12 cellular contexts compared by ENCODE assay signal in the genomic region with DNA sequence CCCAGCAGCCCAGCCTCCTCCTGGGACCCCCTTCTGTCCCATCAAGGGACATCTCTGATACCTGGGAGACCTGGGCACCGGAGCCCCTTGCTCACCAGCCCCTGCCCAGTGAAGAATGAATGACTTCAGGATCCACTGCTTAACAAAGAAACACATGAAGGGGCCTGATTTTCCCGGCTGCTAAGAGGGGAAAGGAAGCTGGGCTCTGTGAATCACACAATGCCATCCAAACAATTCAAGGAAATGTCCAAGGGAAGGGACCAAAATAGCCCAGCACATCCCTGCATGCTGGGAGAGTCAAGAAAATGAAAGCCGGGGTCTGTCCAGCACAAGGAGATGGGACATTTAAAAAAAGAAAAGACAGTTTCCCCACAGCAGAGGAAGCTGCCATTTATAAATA.
DNase-seq lines count a peak whose midpoint lies in the region; ATAC-seq and TF ChIP-seq lines count a peak whose summit lies in the region.
"Had no signal": no experiment of that assay in that cellular context is flagged by ENCODE, and none has a peak within 500 bp of the region (broad histone marks: within the 10 kb centered on the region; RNA-seq: fewer than 3 reads in every experiment).

No MANE protein-coding gene starts in this region.

- no peaks in the 10 kb centered on the region for H3K9me2 ChIP-seq in hepatocyte (replicated peaks; ENCODE audit: insufficient read depth)

- intact Hi-C loops in body of pancreas (cut with DNase I), result no loop called here

- H3K4me2 ChIP-seq in hepatocyte (no peak overlapping the region), trophoblast cell (ENCODE audit: low read length) (no peak overlapping the region)

- H4K91ac ChIP-seq in trophoblast cell (ENCODE audit: low read depth, low read length), result no peak overlapping the region

- no peak overlapping the region for H2BK5ac ChIP-seq in trophoblast cell (ENCODE audit: low read depth, low read length, poor library complexity)

- TF ChIP-seq POLR2A in body of pancreas (IDR thresholded peaks at IDR 0.05), result no peak

- DNase-seq in body of pancreas (no peak), hepatocyte (ENCODE audit: low spot score) (no peak), trophoblast cell (no peak), NCI-H1436 (lab: John Stamatoyannopoulos, UW) (no peak), DMS 273 (lab: John Stamatoyannopoulos, UW; ENCODE audit: unreplicated experiment) (no peak)
- no peak for DNase-seq in activated CD4-positive, alpha-beta T cell treated with anti-CD3 and anti-CD28 coated beads for 1 hour
- DNase-seq: Caco-2; GOT3; NCI-H446 treated with DMSO at 0.1 percent for 48 hours; stimulated activated naive CD4-positive, alpha-beta T cell had no signal

- H3K36me3 ChIP-seq in body of pancreas (replicated peaks in 1 of 2; ENCODE audit: insufficient read depth in 1 of 2, low read depth in 2 of 2), result no peaks in the 10 kb centered on the region
- no peaks in the 10 kb centered on the region for H3K36me3 ChIP-seq in hepatocyte (replicated peaks; ENCODE audit: insufficient read depth, low read depth)
- no peaks in the 10 kb centered on the region for H3K36me3 ChIP-seq in trophoblast cell (ENCODE audit: control insufficient read depth in 1 of 2, insufficient read depth in 2 of 2, low read length in 2 of 2)

- H2BK12ac ChIP-seq in trophoblast cell (ENCODE audit: low read length), result peak overlapping the region; percentile 74

- H2AFZ ChIP-seq in hepatocyte (no peak overlapping the region), trophoblast cell (ENCODE audit: insufficient read depth, low read length, poor library complexity) (no peak overlapping the region)

- H3K14ac ChIP-seq in trophoblast cell (ENCODE audit: low read length), result peak overlapping the region; percentile 65

- H3K27ac ChIP-seq in 22Rv1, result peak overlapping the region; percentile 52; the same call in 1 of the 2 replicates
- H3K27ac ChIP-seq in body of pancreas, result no peak overlapping the region
- H3K27ac ChIP-seq in hepatocyte, result peak overlapping the region; percentile 76
- H3K27ac ChIP-seq in trophoblast cell (ENCODE audit: low read depth, low read length), result no peak overlapping the region

- H3K79me2 ChIP-seq in hepatocyte, result no peaks in the 10 kb centered on the region
- H3K79me2 ChIP-seq in trophoblast cell (ENCODE audit: control insufficient read depth, insufficient read depth, low read length, poor library complexity), result peaks cover 3% of the 10 kb centered on the region

- peak; percentile 36 for ATAC-seq in body of pancreas
- ATAC-seq in HG02623 (IDR thresholded peaks at IDR 0.05; ENCODE audit: unreplicated experiment), result no peak

- no peaks in the 10 kb centered on the region for H3K27me3 ChIP-seq in body of pancreas
- no peaks in the 10 kb centered on the region for H3K27me3 ChIP-seq in hepatocyte
- H3K27me3 ChIP-seq in trophoblast cell (ENCODE audit: insufficient read depth, low read length), result no peaks in the 10 kb centered on the region

- H3K18ac ChIP-seq in trophoblast cell (ENCODE audit: low read length), result no peak overlapping the region

- no peak overlapping the region for H3K4ac ChIP-seq in trophoblast cell (ENCODE audit: low read depth, low read length)

- TF ChIP-seq CTCF in 22Rv1 (IDR thresholded peaks at IDR 0.05) (no peak), body of pancreas (IDR thresholded peaks at IDR 0.05) (no peak), hepatocyte (IDR thresholded peaks at IDR 0.05; ENCODE audit: poor library complexity) (no peak)

- H2AK5ac ChIP-seq in trophoblast cell (ENCODE audit: low read length), result peak overlapping the region; percentile 49

- peaks cover under 1% of the 10 kb centered on the region for H3K4me1 ChIP-seq in body of pancreas
- H3K4me1 ChIP-seq in hepatocyte (ENCODE audit: insufficient read depth), result peaks cover 47% of the 10 kb centered on the region
- peaks cover 23 to 32% of the 10 kb centered on the region in 2 experiments for H3K4me1 ChIP-seq in trophoblast cell (ENCODE audit: control insufficient read depth in 1 of 2, insufficient read depth in 2 of 2, low read length in 2 of 2)

- H2BK120ac ChIP-seq in trophoblast cell (ENCODE audit: insufficient read depth, low read length, poor library complexity), result peak overlapping the region; percentile 10

- H3K4me3 ChIP-seq in body of pancreas (no peak overlapping the region), hepatocyte (no peak overlapping the region), trophoblast cell (ENCODE audit: low read depth, low read length) (no peak overlapping the region)

- H3K9me3 ChIP-seq in body of pancreas (no peaks in the 10 kb centered on the region), hepatocyte (ENCODE audit: low read depth) (no peaks in the 10 kb centered on the region), trophoblast cell (ENCODE audit: insufficient read depth, low read depth, low read length) (no peaks in the 10 kb centered on the region)
- H3K9me3 ChIP-seq: Caco-2 had no signal

- H3K79me1 ChIP-seq in trophoblast cell (ENCODE audit: low read length), result peaks cover 23% of the 10 kb centered on the region

- no peak overlapping the region for H3K23ac ChIP-seq in trophoblast cell (ENCODE audit: low read length)

- H4K12ac ChIP-seq in trophoblast cell (ENCODE audit: low read depth, low read length), result no peak overlapping the region

- H3K9ac ChIP-seq in trophoblast cell (ENCODE audit: low read length), result no peak overlapping the region

- H4K8ac ChIP-seq in trophoblast cell (ENCODE audit: low read depth, low read length), result no peak overlapping the region

- 53 to 68% methylated on average over 3 of the region's 3 CpGs for WGBS in body of pancreas, 2 donors
- WGBS in hepatocyte (ENCODE audit: low lambda C conversion rate, missing lambda C conversion rate), result 62% methylated on average over 3 of the region's 3 CpGs
- WGBS in trophoblast cell (ENCODE audit: extremely low coverage, insufficient coverage, insufficient read length), result no CpG with 5 or more reads among the region's 3 CpGs

- no peaks in the 10 kb centered on the region for H4K20me1 ChIP-seq in hepatocyte (ENCODE audit: insufficient read depth, poor library complexity, severe bottlenecking)

Comparison
In these comparisons a context has a peak if more than half of its experiments do, and no peak if none do; other contexts are left out.
1. H3K27ac ChIP-seq: peak in 22Rv1 (single experiment) and hepatocyte (single experiment); none in body of pancreas (0 of 4) and trophoblast cell (single experiment).